In the genomic region with DNA sequence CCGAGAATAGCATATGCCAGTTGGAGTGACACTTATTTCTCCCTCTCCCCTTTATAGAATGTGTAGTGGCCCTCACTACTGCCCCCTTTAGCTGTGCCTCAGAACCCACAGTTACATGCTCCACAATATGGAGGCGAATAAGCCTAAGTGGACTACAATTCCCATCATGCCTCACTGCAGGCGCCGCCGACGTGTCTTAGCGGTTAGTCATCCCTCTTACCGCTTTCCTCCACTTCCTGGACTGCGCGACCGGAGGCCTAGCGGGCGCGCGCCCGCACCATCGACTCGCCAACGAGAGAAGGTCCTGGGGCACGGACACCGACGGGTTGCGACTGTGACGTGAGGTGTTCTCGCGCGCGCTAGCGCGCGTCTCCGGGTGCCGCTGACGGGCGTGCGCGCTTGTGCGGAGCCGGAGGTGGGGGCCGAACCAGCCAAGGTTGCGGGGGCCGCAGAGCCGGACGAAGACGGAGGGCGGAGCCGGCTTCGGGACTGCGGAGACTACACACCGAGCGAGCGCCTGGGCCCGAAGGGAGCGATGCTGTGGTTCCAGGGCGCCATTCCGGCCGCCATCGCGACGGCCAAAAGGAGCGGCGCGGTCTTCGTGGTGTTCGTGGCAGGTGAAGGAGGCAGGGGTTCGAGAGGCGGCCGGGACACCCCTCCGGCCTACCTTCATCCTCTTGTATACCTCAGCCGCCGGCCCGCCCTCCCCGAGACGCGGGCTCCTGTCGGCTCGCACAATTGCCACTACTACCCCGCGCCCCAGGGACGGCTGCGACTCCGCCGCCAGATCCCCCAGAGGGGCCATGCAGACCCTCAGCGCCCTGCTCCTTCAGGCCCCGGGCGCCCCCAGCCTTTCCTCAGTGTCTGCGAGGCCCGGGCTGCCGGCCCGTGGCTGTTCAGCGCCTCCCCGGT, we compare ENCODE assay signal across 1 cellular context.
TF ChIP-seq lines count a peak whose summit lies in the region.

A gene with protein sequence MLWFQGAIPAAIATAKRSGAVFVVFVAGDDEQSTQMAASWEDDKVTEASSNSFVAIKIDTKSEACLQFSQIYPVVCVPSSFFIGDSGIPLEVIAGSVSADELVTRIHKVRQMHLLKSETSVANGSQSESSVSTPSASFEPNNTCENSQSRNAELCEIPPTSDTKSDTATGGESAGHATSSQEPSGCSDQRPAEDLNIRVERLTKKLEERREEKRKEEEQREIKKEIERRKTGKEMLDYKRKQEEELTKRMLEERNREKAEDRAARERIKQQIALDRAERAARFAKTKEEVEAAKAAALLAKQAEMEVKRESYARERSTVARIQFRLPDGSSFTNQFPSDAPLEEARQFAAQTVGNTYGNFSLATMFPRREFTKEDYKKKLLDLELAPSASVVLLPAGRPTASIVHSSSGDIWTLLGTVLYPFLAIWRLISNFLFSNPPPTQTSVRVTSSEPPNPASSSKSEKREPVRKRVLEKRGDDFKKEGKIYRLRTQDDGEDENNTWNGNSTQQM (plus strand): TSS at position 461 of the 912 bp plus-strand sequence. CDS start 75 bp downstream, at position 536.

TF ChIP-seq in HepG2, 621 proteins besides CTCF, POLR2A, EP300 and RAD21 (continued from another document and continues in another):
- TF ChIP-seq, protein P1, sequence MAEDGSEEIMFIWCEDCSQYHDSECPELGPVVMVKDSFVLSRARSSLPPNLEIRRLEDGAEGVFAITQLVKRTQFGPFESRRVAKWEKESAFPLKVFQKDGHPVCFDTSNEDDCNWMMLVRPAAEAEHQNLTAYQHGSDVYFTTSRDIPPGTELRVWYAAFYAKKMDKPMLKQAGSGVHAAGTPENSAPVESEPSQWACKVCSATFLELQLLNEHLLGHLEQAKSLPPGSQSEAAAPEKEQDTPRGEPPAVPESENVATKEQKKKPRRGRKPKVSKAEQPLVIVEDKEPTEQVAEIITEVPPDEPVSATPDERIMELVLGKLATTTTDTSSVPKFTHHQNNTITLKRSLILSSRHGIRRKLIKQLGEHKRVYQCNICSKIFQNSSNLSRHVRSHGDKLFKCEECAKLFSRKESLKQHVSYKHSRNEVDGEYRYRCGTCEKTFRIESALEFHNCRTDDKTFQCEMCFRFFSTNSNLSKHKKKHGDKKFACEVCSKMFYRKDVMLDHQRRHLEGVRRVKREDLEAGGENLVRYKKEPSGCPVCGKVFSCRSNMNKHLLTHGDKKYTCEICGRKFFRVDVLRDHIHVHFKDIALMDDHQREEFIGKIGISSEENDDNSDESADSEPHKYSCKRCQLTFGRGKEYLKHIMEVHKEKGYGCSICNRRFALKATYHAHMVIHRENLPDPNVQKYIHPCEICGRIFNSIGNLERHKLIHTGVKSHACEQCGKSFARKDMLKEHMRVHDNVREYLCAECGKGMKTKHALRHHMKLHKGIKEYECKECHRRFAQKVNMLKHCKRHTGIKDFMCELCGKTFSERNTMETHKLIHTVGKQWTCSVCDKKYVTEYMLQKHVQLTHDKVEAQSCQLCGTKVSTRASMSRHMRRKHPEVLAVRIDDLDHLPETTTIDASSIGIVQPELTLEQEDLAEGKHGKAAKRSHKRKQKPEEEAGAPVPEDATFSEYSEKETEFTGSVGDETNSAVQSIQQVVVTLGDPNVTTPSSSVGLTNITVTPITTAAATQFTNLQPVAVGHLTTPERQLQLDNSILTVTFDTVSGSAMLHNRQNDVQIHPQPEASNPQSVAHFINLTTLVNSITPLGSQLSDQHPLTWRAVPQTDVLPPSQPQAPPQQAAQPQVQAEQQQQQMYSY (CRISPR knock-in tag; IDR thresholded peaks at IDR 0.05) = no peak
- TF ChIP-seq EHMT2 (IDR thresholded peaks at IDR 0.05; ENCODE audit: borderline replicate concordance, low read depth, low read length) (peak; percentile 66; the same call in 1 of the 2 replicates), ELF3 (CRISPR knock-in tag; IDR thresholded peaks at IDR 0.05) (peak; percentile 99), ZNF510 (CRISPR knock-in tag; IDR thresholded peaks at IDR 0.05; ENCODE audit: low read depth) (no peak), GATAD2A (CRISPR knock-in tag; IDR thresholded peaks at IDR 0.05) (peak; percentile 67; the same call in 1 of the 2 replicates), ZNF572 (CRISPR knock-in tag; IDR thresholded peaks at IDR 0.05) (no peak), YEATS2 (CRISPR knock-in tag; IDR thresholded peaks at IDR 0.05; ENCODE audit: borderline replicate concordance) (peak; percentile 78; the same call in 1 of the 2 replicates), PTBP1 (IDR thresholded peaks at IDR 0.05; ENCODE audit: low read depth, low read length, poor library complexity, severe bottlenecking) (no peak), ZNF160 (CRISPR knock-in tag; IDR thresholded peaks at IDR 0.05) (peak; percentile 91), HDAC6 (IDR thresholded peaks at IDR 0.05; ENCODE audit: low read depth, low read length) (no peak), REXO4 (CRISPR knock-in tag; IDR thresholded peaks at IDR 0.05; ENCODE audit: borderline replicate concordance) (peak; percentile 69; the same call in 1 of the 2 replicates), CEBPG (CRISPR knock-in tag; IDR thresholded peaks at IDR 0.05) (peak; percentile 43), ZNF530 (CRISPR knock-in tag; IDR thresholded peaks at IDR 0.05; ENCODE audit: low read depth) (no peak), ISX (CRISPR knock-in tag; conservative IDR thresholded peaks at IDR 0.05) (no peak; the same call in 1 of the 2 replicates), SIX1 (CRISPR knock-in tag; IDR thresholded peaks at IDR 0.05; ENCODE audit: borderline replicate concordance) (no peak), ZNF136 (CRISPR knock-in tag; IDR thresholded peaks at IDR 0.05; ENCODE audit: low read depth) (peak; percentile 96), ZNF253 (CRISPR knock-in tag; IDR thresholded peaks at IDR 0.05; ENCODE audit: borderline replicate concordance) (no peak)
- TF ChIP-seq, protein P2, sequence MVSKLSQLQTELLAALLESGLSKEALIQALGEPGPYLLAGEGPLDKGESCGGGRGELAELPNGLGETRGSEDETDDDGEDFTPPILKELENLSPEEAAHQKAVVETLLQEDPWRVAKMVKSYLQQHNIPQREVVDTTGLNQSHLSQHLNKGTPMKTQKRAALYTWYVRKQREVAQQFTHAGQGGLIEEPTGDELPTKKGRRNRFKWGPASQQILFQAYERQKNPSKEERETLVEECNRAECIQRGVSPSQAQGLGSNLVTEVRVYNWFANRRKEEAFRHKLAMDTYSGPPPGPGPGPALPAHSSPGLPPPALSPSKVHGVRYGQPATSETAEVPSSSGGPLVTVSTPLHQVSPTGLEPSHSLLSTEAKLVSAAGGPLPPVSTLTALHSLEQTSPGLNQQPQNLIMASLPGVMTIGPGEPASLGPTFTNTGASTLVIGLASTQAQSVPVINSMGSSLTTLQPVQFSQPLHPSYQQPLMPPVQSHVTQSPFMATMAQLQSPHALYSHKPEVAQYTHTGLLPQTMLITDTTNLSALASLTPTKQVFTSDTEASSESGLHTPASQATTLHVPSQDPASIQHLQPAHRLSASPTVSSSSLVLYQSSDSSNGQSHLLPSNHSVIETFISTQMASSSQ (IDR thresholded peaks at IDR 0.05; ENCODE audit: low read depth) = no peak
- TF ChIP-seq, protein P2 (CRISPR knock-in tag; IDR thresholded peaks at IDR 0.05; ENCODE audit: borderline replicate concordance) = peak; percentile 51; the same call in 1 of the 2 replicates
- TF ChIP-seq, protein P3, sequence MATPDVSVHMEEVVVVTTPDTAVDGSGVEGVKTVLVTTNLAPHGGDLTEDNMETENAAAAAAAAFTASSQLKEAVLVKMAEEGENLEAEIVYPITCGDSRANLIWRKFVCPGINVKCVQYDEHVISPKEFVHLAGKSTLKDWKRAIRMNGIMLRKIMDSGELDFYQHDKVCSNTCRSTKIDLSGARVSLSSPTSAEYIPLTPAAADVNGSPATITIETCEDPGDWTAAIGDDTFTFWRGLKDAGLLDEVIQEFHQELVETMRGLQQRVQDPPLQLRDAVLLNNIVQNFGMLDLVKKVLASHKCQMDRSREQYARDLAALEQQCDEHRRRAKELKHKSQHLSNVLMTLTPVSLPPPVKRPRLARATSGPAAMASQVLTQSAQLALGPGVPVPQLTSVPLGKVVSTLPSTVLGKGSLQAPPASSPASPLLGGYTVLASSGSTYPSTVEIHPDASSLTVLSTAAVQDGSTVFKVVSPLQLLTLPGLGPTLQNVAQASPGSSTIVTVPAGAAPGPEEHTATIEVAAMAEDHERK (CRISPR knock-in tag; IDR thresholded peaks at IDR 0.05; ENCODE audit: low read depth) = peak; percentile 95
- TF ChIP-seq, protein P4, sequence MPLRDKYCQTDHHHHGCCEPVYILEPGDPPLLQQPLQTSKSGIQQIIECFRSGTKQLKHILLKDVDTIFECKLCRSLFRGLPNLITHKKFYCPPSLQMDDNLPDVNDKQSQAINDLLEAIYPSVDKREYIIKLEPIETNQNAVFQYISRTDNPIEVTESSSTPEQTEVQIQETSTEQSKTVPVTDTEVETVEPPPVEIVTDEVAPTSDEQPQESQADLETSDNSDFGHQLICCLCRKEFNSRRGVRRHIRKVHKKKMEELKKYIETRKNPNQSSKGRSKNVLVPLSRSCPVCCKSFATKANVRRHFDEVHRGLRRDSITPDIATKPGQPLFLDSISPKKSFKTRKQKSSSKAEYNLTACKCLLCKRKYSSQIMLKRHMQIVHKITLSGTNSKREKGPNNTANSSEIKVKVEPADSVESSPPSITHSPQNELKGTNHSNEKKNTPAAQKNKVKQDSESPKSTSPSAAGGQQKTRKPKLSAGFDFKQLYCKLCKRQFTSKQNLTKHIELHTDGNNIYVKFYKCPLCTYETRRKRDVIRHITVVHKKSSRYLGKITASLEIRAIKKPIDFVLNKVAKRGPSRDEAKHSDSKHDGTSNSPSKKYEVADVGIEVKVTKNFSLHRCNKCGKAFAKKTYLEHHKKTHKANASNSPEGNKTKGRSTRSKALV (CRISPR knock-in tag; IDR thresholded peaks at IDR 0.05) = peak; percentile 86
- TF ChIP-seq, protein P5, sequence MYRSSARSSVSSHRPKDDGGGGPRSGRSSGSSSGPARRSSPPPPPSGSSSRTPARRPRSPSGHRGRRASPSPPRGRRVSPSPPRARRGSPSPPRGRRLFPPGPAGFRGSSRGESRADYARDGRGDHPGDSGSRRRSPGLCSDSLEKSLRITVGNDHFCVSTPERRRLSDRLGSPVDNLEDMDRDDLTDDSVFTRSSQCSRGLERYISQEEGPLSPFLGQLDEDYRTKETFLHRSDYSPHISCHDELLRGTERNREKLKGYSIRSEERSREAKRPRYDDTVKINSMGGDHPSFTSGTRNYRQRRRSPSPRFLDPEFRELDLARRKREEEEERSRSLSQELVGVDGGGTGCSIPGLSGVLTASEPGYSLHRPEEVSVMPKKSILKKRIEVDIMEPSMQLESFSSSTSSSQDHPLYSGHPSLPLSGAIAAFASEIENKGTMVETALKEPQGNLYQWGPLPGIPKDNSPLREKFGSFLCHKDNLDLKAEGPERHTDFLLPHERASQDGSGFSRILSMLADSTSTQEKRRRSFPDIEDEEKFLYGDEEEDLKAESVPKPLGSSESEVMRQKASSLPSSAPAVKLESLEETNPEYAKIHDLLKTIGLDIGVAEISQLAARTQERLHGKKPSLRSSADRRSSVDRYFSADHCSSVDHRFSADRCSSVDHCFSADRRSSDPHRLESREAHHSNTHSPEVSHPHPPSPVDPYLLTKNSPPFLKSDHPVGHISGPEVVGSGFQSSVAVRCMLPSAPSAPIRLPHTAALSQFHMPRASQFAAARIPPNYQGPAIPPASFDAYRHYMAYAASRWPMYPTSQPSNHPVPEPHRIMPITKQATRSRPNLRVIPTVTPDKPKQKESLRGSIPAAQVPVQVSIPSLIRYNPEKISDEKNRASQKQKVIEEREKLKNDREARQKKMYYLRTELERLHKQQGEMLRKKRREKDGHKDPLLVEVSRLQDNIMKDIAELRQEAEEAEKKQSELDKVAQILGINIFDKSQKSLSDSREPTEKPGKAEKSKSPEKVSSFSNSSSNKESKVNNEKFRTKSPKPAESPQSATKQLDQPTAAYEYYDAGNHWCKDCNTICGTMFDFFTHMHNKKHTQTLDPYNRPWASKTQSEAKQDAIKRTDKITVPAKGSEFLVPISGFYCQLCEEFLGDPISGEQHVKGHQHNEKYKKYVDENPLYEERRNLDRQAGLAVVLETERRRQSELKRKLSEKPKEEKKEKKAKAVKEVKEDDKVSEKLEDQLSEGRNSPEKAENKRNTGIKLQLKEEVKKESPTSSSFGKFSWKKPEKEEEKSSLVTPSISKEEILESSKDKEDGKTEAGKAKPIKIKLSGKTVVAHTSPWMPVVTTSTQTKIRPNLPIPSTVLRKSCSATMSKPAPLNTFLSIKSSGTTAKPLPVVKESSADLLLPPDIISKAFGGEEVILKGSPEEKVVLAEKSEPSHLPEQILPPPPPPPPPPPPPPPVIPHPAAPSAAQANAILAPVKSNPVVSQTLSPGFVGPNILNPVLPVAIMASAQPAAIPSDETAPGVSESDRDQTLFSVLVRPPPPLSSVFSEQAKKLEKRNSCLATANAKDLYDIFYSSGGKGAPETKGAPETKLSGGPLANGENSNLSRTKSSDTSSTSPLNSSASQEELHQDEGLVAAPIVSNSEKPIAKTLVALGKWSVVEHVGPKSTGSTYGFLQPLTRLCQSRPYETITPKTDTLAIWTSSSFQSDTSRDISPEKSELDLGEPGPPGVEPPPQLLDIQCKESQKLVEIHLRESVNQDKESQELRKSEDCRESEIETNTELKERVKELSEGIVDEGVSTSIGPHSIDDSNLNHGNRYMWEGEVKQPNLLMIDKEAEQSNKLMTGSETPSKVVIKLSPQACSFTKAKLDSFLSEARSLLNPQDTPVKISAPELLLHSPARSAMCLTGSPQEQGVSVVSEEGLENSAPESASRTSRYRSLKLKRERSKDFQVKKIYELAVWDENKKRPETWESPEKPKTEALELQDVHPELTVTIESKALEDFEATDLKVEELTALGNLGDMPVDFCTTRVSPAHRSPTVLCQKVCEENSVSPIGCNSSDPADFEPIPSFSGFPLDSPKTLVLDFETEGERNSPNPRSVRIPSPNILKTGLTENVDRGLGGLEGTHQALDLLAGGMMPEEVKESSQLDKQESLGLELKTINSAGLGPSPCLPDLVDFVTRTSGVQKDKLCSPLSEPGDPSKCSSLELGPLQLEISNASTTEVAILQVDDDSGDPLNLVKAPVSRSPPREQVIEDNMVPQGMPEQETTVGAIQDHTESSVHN (CRISPR knock-in tag; IDR thresholded peaks at IDR 0.05) = peak; percentile 46; the same call in 1 of the 2 replicates
- TF ChIP-seq, protein P6, sequence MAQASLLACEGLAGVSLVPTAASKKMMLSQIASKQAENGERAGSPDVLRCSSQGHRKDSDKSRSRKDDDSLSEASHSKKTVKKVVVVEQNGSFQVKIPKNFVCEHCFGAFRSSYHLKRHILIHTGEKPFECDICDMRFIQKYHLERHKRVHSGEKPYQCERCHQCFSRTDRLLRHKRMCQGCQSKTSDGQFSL (CRISPR knock-in tag; IDR thresholded peaks at IDR 0.05) = 0 out of 2 replicates have a peak, but pooled peaks have one; percentile 19
- TF ChIP-seq, protein P7, sequence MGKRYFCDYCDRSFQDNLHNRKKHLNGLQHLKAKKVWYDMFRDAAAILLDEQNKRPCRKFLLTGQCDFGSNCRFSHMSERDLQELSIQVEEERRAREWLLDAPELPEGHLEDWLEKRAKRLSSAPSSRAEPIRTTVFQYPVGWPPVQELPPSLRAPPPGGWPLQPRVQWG (CRISPR knock-in tag; IDR thresholded peaks at IDR 0.05; ENCODE audit: borderline replicate concordance, low read depth) = no peak
